ENCODE assay signal across 32 cellular contexts in the genomic region with DNA sequence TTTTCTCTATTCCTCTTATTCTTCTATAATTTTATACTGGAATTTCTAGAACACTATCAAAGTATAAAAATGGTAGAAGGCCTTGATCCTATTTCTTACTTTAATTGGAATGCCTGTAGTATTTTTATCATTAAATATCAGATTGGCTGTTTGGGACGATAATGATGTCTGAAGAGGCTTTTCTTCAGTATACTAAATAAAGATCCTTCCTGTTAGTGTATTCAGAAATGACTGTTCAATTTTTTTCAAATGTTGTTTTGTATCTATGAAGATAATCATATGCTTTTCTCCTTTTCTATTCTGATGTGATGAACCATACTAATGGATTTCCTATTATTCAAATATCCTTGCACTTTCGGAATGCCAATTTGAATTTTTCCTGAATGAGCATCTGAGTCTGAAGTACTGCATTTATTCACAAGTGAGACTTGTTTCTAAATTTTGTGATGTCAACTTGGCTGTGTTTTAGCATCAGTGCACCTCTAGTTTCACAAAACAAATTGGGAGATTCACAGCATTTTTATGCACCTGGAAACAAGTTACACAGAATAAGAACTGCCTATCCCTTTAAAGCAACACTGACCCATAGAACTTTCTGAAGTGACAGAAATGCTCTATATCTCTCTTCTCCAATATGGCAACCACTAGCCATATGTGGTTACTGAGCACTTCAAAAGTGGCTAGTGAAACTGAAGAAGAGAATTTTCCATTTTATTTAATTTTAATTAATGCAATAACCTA.
"Had no signal": no experiment of that assay in that cellular context is flagged by ENCODE, and none has a peak within 500 bp of the region (broad histone marks: within the 10 kb centered on the region; RNA-seq: fewer than 3 reads in every experiment).

No MANE protein-coding gene starts in this region.

- H3K9me3 ChIP-seq: MG63 had no signal

- DNase-seq: Karpas-422, Kasumi-1, MG63, MM.1S, MV-4-11, NCI-H1048, NCI-H1092, NCI-H1092 treated with DMSO at 0.1 percent for 48 hours, NCI-H1105 treated with DMSO at 0.1 percent for 48 hours, NCI-H1417 treated with DMSO at 0.1 percent for 48 hours, NCI-H1436, NCI-H1436 treated with DMSO at 0.1 percent for 48 hours, NCI-H146, NCI-H1694, NCI-H1694 treated with DMSO at 0.1 percent for 48 hours, NCI-H187, NCI-H187 treated with DMSO at 0.1 percent for 48 hours, NCI-H1930, NCI-H2029, NCI-H2029 treated with DMSO at 0.1 percent for 48 hours, NCI-H2081, NCI-H2081 treated with DMSO at 0.1 percent for 48 hours, NCI-H2107, NCI-H2171, NCI-H2171 treated with DMSO at 0.1 percent for 48 hours, NCI-H2227 treated with DMSO at 0.1 percent for 48 hours, NCI-H226, NCI-H345, NCI-H446, NCI-H446 treated with DMSO at 0.1 percent for 48 hours, NCI-H510A, NCI-H510A treated with DMSO at 0.1 percent for 48 hours had no signal
